ENCODE assay signal across 19 cellular contexts in genomic region chr1:1683104-1683905, GRCh38. TPM values are rescaled to one million over a fixed set of nuclear protein-coding genes. Genes with fewer than 3 reads are reported as not detected.
A peak's percentile ranks its signal among the peaks of the same experiment; 100 is the strongest.
DNase-seq lines count a peak whose midpoint lies in the region; ATAC-seq and TF ChIP-seq lines count a peak whose summit lies in the region.
"Had no signal": no experiment of that assay in that cellular context is flagged by ENCODE, and none has a peak within 500 bp of the region (broad histone marks: within the 10 kb centered on the region; RNA-seq: fewer than 3 reads in every experiment).

No MANE protein-coding gene starts in this region.

- peaks cover 11% of the 10 kb centered on the region for H3K36me3 ChIP-seq in CD8-positive, alpha-beta memory T cell (ENCODE audit: insufficient read depth, low read length)
- peaks cover 5% of the 10 kb centered on the region; the same call in 1 of the 2 replicates for H3K36me3 ChIP-seq in HUES48 (ENCODE audit: control insufficient read depth, insufficient read depth, low read length)
- no peaks in the 10 kb centered on the region for H3K36me3 ChIP-seq in endodermal cell (ENCODE audit: control insufficient read depth, insufficient read depth, low read length)
- no peaks in the 10 kb centered on the region for H3K36me3 ChIP-seq in neural progenitor cell
- H3K36me3 ChIP-seq: adrenal gland, thyroid gland had no signal

- H3K9me3 ChIP-seq in CD8-positive, alpha-beta memory T cell (ENCODE audit: low read length), result no peaks in the 10 kb centered on the region
- H3K9me3 ChIP-seq in HUES48 (ENCODE audit: control insufficient read depth, insufficient read depth, low read length) (no peaks in the 10 kb centered on the region), endodermal cell (ENCODE audit: control insufficient read depth, low read length) (no peaks in the 10 kb centered on the region), neural progenitor cell (ENCODE audit: low read depth) (no peaks in the 10 kb centered on the region)
- H3K9me3 ChIP-seq: adrenal gland, thyroid gland had no signal

- H3K27ac ChIP-seq in CD8-positive, alpha-beta memory T cell (ENCODE audit: low read depth, low read length), result no peak overlapping the region
- H3K27ac ChIP-seq in HUES48 (ENCODE audit: low read depth, low read length) (peak overlapping the region; percentile 17), endodermal cell (ENCODE audit: low read depth, low read length) (peak overlapping the region; percentile 53), neural progenitor cell (no peak overlapping the region)
- H3K27ac ChIP-seq: adrenal gland, PC-9, thyroid gland had no signal

- H3K79me2 ChIP-seq in neural progenitor cell (ENCODE audit: low read depth), result peaks cover 98% of the 10 kb centered on the region

- DNase-seq in CD8-positive, alpha-beta memory T cell, result peak in 1 of 5 donors; percentile 43
- DNase-seq in endodermal cell, result peak; percentile 83
- DNase-seq in neural progenitor cell (ENCODE audit: low spot score), result peak; percentile 16
- no peak for DNase-seq in A172 (ENCODE audit: low spot score)
- DNase-seq in cerebellum (ENCODE audit: low spot score), result no peak
- DNase-seq in NCI-H146 (lab: John Stamatoyannopoulos, UW), result no peak
- DNase-seq: activated CD4-positive, alpha-beta T cell treated with anti-CD3 and anti-CD28 coated beads, Interleukin-2, amount 50 U/mL, for 48 hours; C1 segment of cervical spinal cord; DMS153; NCI-H748 treated with DMSO at 0.1 percent for 48 hours; PC-9; stimulated activated CD4-positive, alpha-beta T cell treated with anti-CD3 and anti-CD28 coated beads, Interleukin-2, amount 100 ng/mL, for 48 hours; stimulated activated CD8-positive, alpha-beta memory T cell treated with anti-CD3 and anti-CD28 coated beads, Interleukin-4, amount 100 ng/mL, for 48 hours; thyroid gland had no signal

- H3K36me3 Mint-ChIP-seq in CD8-positive, alpha-beta memory T cell, result peaks cover 0 to 30% (median 3%) of the 10 kb centered on the region in 3 donors
- H3K36me3 Mint-ChIP-seq in endodermal cell (ENCODE audit: low read depth) (peaks cover 20% of the 10 kb centered on the region), neural progenitor cell (peaks cover 10% of the 10 kb centered on the region)

- H3K27ac Mint-ChIP-seq in CD8-positive, alpha-beta memory T cell, result peak overlapping the region in 5 of 8 donors; percentile 17 to 64 (median 33)
- H3K27ac Mint-ChIP-seq in endodermal cell, result peak overlapping the region; percentile 87
- peak overlapping the region; percentile 60 for H3K27ac Mint-ChIP-seq in neural progenitor cell

- H3K4me3 Mint-ChIP-seq in CD8-positive, alpha-beta memory T cell, result peak overlapping the region in 1 of 7 donors; percentile 30
- H3K4me3 Mint-ChIP-seq in endodermal cell, result peak overlapping the region; percentile 24
- no peak overlapping the region for H3K4me3 Mint-ChIP-seq in neural progenitor cell

- CTCF ChIA-PET in CD8-positive, alpha-beta memory T cell (lab: Charles Lee), result no interaction called here

- no peaks in the 10 kb centered on the region for H3K9me3 Mint-ChIP-seq in CD8-positive, alpha-beta memory T cell
- H3K9me3 Mint-ChIP-seq in endodermal cell (no peaks in the 10 kb centered on the region), neural progenitor cell (peaks cover 2% of the 10 kb centered on the region)

- TF ChIP-seq CTCF in endodermal cell (conservative IDR thresholded peaks at IDR 0.05) (no peak), neural progenitor cell (IDR thresholded peaks at IDR 0.05) (no peak)

- H3K4me1 Mint-ChIP-seq in CD8-positive, alpha-beta memory T cell, result peaks cover 32 to 56% (median 39%) of the 10 kb centered on the region in 3 donors
- H3K4me1 Mint-ChIP-seq in endodermal cell, result peaks cover 27% of the 10 kb centered on the region
- peaks cover 17% of the 10 kb centered on the region for H3K4me1 Mint-ChIP-seq in neural progenitor cell

- no peak for ATAC-seq in GM18520 (IDR thresholded peaks at IDR 0.05; ENCODE audit: unreplicated experiment)
- ATAC-seq: sciatic nerve had no signal

- no peaks in the 10 kb centered on the region for H3K27me3 ChIP-seq in CD8-positive, alpha-beta memory T cell (ENCODE audit: insufficient read depth, low read length, poor library complexity, severe bottlenecking)
- H3K27me3 ChIP-seq in HUES48 (ENCODE audit: control insufficient read depth, insufficient read depth, low read length) (no peaks in the 10 kb centered on the region), endodermal cell (ENCODE audit: control insufficient read depth, insufficient read depth, low read length, poor library complexity, severe bottlenecking) (no peaks in the 10 kb centered on the region), neural progenitor cell (no peaks in the 10 kb centered on the region)
- H3K27me3 ChIP-seq: adrenal gland, thyroid gland had no signal

- H3K4me2 ChIP-seq in neural progenitor cell, result no peak overlapping the region
- H3K4me2 ChIP-seq: PC-9 had no signal

- H3F3A ChIP-seq in neural progenitor cell (ENCODE audit: low read depth), result peaks cover 3% of the 10 kb centered on the region

- peaks cover 6% of the 10 kb centered on the region for H3K4me1 ChIP-seq in CD8-positive, alpha-beta memory T cell (ENCODE audit: insufficient read depth, low read length)
- H3K4me1 ChIP-seq in HUES48 (ENCODE audit: control insufficient read depth, insufficient read depth, low read length) (peaks cover 9% of the 10 kb centered on the region), endodermal cell (ENCODE audit: control insufficient read depth, insufficient read depth, low read length) (no peaks in the 10 kb centered on the region), neural progenitor cell (no peaks in the 10 kb centered on the region)

- WGBS in endodermal cell (ENCODE audit: insufficient coverage in 1 of 2, insufficient read length in 1 of 2), 2 experiments, result 83 to 88% methylated on average over 22 to 26 of the region's 26 CpGs

- H2AFZ ChIP-seq in neural progenitor cell (replicated peaks), result no peak overlapping the region
- H2AFZ ChIP-seq: PC-9 had no signal

- peaks cover 0 to 2% of the 10 kb centered on the region in 2 donors for H3K27me3 Mint-ChIP-seq in CD8-positive, alpha-beta memory T cell
- H3K27me3 Mint-ChIP-seq in endodermal cell (ENCODE audit: insufficient read depth) (no peaks in the 10 kb centered on the region), neural progenitor cell (ENCODE audit: insufficient read depth, low read depth) (peaks cover 4% of the 10 kb centered on the region)

- H3K9ac ChIP-seq in HUES48 (ENCODE audit: low read depth, low read length) (no peak overlapping the region), endodermal cell (ENCODE audit: extremely low read depth, low read length, poor library complexity, severe bottlenecking) (no peak overlapping the region), neural progenitor cell (no peak overlapping the region)

- H3K4me3 ChIP-seq in CD8-positive, alpha-beta memory T cell (ENCODE audit: low read length), result no peak overlapping the region
- H3K4me3 ChIP-seq in HUES48 (ENCODE audit: low read depth, low read length), result no peak overlapping the region
- no peak overlapping the region for H3K4me3 ChIP-seq in endodermal cell (ENCODE audit: low read length)
- H3K4me3 ChIP-seq in neural progenitor cell, result no peak overlapping the region
- H3K4me3 ChIP-seq: adrenal gland, lung, PC-9, thyroid gland had no signal

- POLR2A ChIA-PET in CD8-positive, alpha-beta memory T cell (lab: Charles Lee), result no interaction called here

- peaks cover 77% of the 10 kb centered on the region for H4K20me1 ChIP-seq in neural progenitor cell (ENCODE audit: low read depth)

RNA-seq across cellular contexts. Expression of gene SLC35E2B, which starts 9.3 kb away (rescaled TPM):
- 10 to 100 TPM; 29.7 to 29.9 TPM for total RNA-seq in CD8-positive, alpha-beta memory T cell
- polyA plus RNA-seq in CD8-positive, alpha-beta memory T cell, result 47.5 TPM
- total RNA-seq in endodermal cell (10 to 100 TPM; 51.2 to 56.9 TPM), neural progenitor cell (ENCODE audit: low replicate concordance) (49.4 and 71.6 TPM in 2 replicates), cerebellum (65.6 TPM)
- polyA plus RNA-seq in endodermal cell (2013, experiment 1 of 2), result 75.3 TPM
- 64.2 TPM for polyA plus RNA-seq in endodermal cell (2013, experiment 2 of 2)
- 5.2 and 6.8 TPM in 2 replicates for total RNA-seq in A172 (2014; rRNA removed; shearing (Covaris generic))

RNA-seq across cellular contexts. Expression of gene CDK11B, which starts 24.5 kb away (rescaled TPM):
- total RNA-seq in CD8-positive, alpha-beta memory T cell, result 10 to 100 TPM; 42.2 to 45.6 TPM
- 18.3 TPM for polyA plus RNA-seq in CD8-positive, alpha-beta memory T cell
- total RNA-seq in endodermal cell, result 10 to 100 TPM; 31.8 to 33.6 TPM
- 42.7 TPM for polyA plus RNA-seq in endodermal cell (2013, experiment 1 of 2)
- 37.7 TPM for polyA plus RNA-seq in endodermal cell (2013, experiment 2 of 2)
- total RNA-seq in neural progenitor cell (ENCODE audit: low replicate concordance), result 12.6 and 16.9 TPM in 2 replicates
- 9.0 and 9.6 TPM in 2 replicates for total RNA-seq in A172 (2014; rRNA removed; shearing (Covaris generic))
- total RNA-seq in cerebellum, result 5.4 TPM

RNA-seq across cellular contexts. Expression of gene CDK11A, which starts 40.9 kb away (rescaled TPM):
- 10 to 100 TPM; 68.8 to 70.7 TPM for total RNA-seq in CD8-positive, alpha-beta memory T cell
- 18.4 TPM for polyA plus RNA-seq in CD8-positive, alpha-beta memory T cell
- total RNA-seq in endodermal cell (10 to 100 TPM; 61.0 to 62.1 TPM), neural progenitor cell (ENCODE audit: low replicate concordance) (6.6 and 16.6 TPM in 2 replicates), cerebellum (12.8 TPM)
- polyA plus RNA-seq in endodermal cell (2013, experiment 1 of 2), result 43.3 TPM
- 36.0 TPM for polyA plus RNA-seq in endodermal cell (2013, experiment 2 of 2)
- total RNA-seq in A172 (2014; rRNA removed; shearing (Covaris generic)), result 6.6 and 9.8 TPM in 2 replicates

RNA-seq across cellular contexts. Expression of gene MMP23B, which starts 51.3 kb away (rescaled TPM):
- 1 to 10 TPM; 2.1 to 2.9 TPM for total RNA-seq in CD8-positive, alpha-beta memory T cell
- polyA plus RNA-seq in CD8-positive, alpha-beta memory T cell, result 3.4 TPM
- total RNA-seq in endodermal cell, result 10 to 100 TPM; 14.7 to 19.9 TPM
- polyA plus RNA-seq in endodermal cell (2013, experiment 1 of 2), result 10.1 TPM
- polyA plus RNA-seq in endodermal cell (2013, experiment 2 of 2), result 10.4 TPM
- total RNA-seq in neural progenitor cell (ENCODE audit: low replicate concordance), result 4.2 and 4.7 TPM in 2 replicates
- total RNA-seq in A172 (2014; rRNA removed; shearing (Covaris generic)), result 3.9 TPM in 1 of 2 replicates, not detected in the other
- total RNA-seq in cerebellum, result 0.64 TPM

Comparison
In these comparisons a context has a peak if more than half of its experiments do, and no peak if none do; other contexts are left out.
1. DNase-seq: peak in endodermal cell (single experiment) and neural progenitor cell (single experiment); none in A172 (single experiment), cerebellum (single experiment) and NCI-H146 (single experiment).
2. H3K27ac ChIP-seq: peak in HUES48 (single experiment) and endodermal cell (single experiment); none in CD8-positive, alpha-beta memory T cell (single experiment) and neural progenitor cell (single experiment).
3. H3K27ac Mint-ChIP-seq: peak in every context shown above with its lines; median percentile 87 in endodermal cell; 60 in neural progenitor cell; 33 in CD8-positive, alpha-beta memory T cell.